Comparison of ENCODE assay signal across 9 cellular contexts in the genomic region with DNA sequence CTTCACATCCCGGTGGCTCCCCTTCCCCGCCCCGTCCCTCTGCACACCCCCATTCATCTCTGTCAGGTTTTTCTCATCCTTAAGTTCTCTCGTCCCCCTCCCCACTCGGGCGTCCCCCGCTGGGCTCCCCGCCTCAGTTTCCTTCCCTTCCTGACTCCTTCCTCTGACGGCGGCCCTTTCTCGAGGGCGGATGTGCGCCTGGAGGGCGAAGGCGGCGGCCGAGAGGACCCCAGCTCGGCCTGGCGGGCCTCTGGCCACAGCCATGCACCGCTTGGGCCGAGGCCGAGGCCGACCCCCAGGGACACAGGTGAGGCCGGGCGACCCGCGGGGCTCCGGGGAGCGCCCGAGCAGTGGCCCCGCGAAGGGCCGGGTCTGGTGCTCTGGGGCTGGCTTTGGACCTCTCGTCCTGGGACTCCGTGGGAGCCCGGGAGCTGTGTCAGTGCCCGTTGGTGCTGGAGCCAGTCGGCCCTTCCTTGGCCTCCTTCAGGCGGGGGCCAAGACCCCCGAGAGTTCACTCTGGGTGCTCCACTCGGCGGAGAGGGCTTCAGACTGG. TPM values are rescaled to one million over a fixed set of nuclear protein-coding genes. Genes with fewer than 3 reads are reported as not detected.
DNase-seq lines count a peak whose midpoint lies in the region; ATAC-seq, FAIRE-seq and TF ChIP-seq lines count a peak whose summit lies in the region.
"Had no signal": no experiment of that assay in that cellular context is flagged by ENCODE, and none has a peak within 500 bp of the region (broad histone marks: within the 10 kb centered on the region; RNA-seq: fewer than 3 reads in every experiment).

No MANE protein-coding gene starts in this region.

- H3K4me3 ChIP-seq in A549 (no peak overlapping the region), KMS-11 (IDR thresholded peaks at IDR 0.05; ENCODE audit: insufficient read depth, low read depth, low read length) (no peak overlapping the region), ectodermal cell (ENCODE audit: insufficient read depth, low read depth, low read length) (peak overlapping the region; percentile 16)
- H3K4me3 ChIP-seq in naive thymus-derived CD4-positive, alpha-beta T cell (ENCODE audit: low read length) = peak overlapping the region; percentile 61

- no peak for TF ChIP-seq EP300 in A549 (IDR thresholded peaks at IDR 0.05)

- no peak for TF ChIP-seq POLR2A in A549 (IDR thresholded peaks at IDR 0.05; ENCODE audit: low read length)

- H3K9ac ChIP-seq in KMS-11 = no peak overlapping the region

- peaks cover 0 to 57% (median 0%) of the 10 kb centered on the region in 5 donors for H3K27me3 Mint-ChIP-seq in naive thymus-derived CD4-positive, alpha-beta T cell

- FAIRE-seq in A549 (lab: Jason Lieb, UNC) = no peak
- FAIRE-seq: bronchial epithelial cell had no signal

- TF ChIP-seq RAD21 in A549 (conservative IDR thresholded peaks at IDR 0.05 in 1 of 2, IDR thresholded peaks at IDR 0.05 in 1 of 2) = no peak

- H3K36me3 ChIP-seq in KMS-11 (ENCODE audit: insufficient read depth) (no peaks in the 10 kb centered on the region), ectodermal cell (ENCODE audit: control insufficient read depth, insufficient read depth, low read length) (no peaks in the 10 kb centered on the region)
- H3K36me3 ChIP-seq in naive thymus-derived CD4-positive, alpha-beta T cell (ENCODE audit: control insufficient read depth in 2 of 3, insufficient read depth in 3 of 3, low read length in 3 of 3) = no peaks in the 10 kb centered on the region

- peak overlapping the region; percentile 30; the same call in 1 of the 2 replicates for H2AFZ ChIP-seq in KMS-11 (ENCODE audit: low read depth)

- CTCF ChIA-PET in A549 (lab: Yijun Ruan, JAX) = interaction anchor here (0.8 to 17.8 kb wide), 5 partner anchors 9 to 318 kb away, joined by 3 to 224 read pairs (median 24); no protein-coding TSS in a partner anchor
- CTCF ChIA-PET in naive thymus-derived CD4-positive, alpha-beta T cell (lab: Charles Lee) = interaction anchor here (1.8 to 2.2 kb wide), 2 partner anchors 15 to 17 kb away, joined by 6 to 15 read pairs; no protein-coding TSS in a partner anchor

- ATAC-seq in A549 = no peak
- ATAC-seq in naive thymus-derived CD4-positive, alpha-beta T cell = no peak
- no peak for ATAC-seq in HG03280 (IDR thresholded peaks at IDR 0.05; ENCODE audit: unreplicated experiment)
- no peak for ATAC-seq in HG02885 (IDR thresholded peaks at IDR 0.05; ENCODE audit: poor library complexity, unreplicated experiment)

- peak overlapping the region; percentile 69 to 88 (median 85) for H3K4me3 Mint-ChIP-seq in naive thymus-derived CD4-positive, alpha-beta T cell

- H4K20me1 ChIP-seq in KMS-11 (ENCODE audit: insufficient read depth) = no peaks in the 10 kb centered on the region

- no peaks in the 10 kb centered on the region for H3K79me2 ChIP-seq in KMS-11 (ENCODE audit: insufficient read depth, low read depth)

- H3K9me3 ChIP-seq in A549 (no peaks in the 10 kb centered on the region), ectodermal cell (ENCODE audit: control insufficient read depth, low read length) (no peaks in the 10 kb centered on the region)
- H3K9me3 ChIP-seq in naive thymus-derived CD4-positive, alpha-beta T cell (ENCODE audit: control insufficient read depth in 2 of 3, low read length in 3 of 3) = no peaks in the 10 kb centered on the region

- 89% methylated on average over 12 of the region's 42 CpGs for WGBS in A549 (ENCODE audit: missing lambda C conversion rate)
- WGBS in ectodermal cell, 2 experiments = 3% methylated on average over 42 of the region's 42 CpGs

- DNase-seq in A549 (ENCODE audit: low read depth in 1 of 2, low spot score in 1 of 2) = no peak
- DNase-seq in naive thymus-derived CD4-positive, alpha-beta T cell = peak in 2 of 9 donors; percentile 11 to 32
- DNase-seq in germinal center (ENCODE audit: low spot score) = no peak
- DNase-seq in SW 1271 (lab: John Stamatoyannopoulos, UW) = no peak

- H3K27me3 ChIP-seq in KMS-11 (ENCODE audit: insufficient read depth, low read depth) (peaks cover 4% of the 10 kb centered on the region; the same call in 1 of the 2 replicates), ectodermal cell (ENCODE audit: control insufficient read depth, insufficient read depth, low read length, poor library complexity, severe bottlenecking) (peaks cover 64% of the 10 kb centered on the region)
- H3K27me3 ChIP-seq in naive thymus-derived CD4-positive, alpha-beta T cell (ENCODE audit: control insufficient read depth in 2 of 2, insufficient read depth in 2 of 2, low read length in 2 of 2) = no peaks in the 10 kb centered on the region

- peaks cover 16 to 26% (median 23%) of the 10 kb centered on the region in 7 donors for H3K4me1 Mint-ChIP-seq in naive thymus-derived CD4-positive, alpha-beta T cell

- peak overlapping the region; percentile 69 for H3K4me2 ChIP-seq in A549
- H3K4me2 ChIP-seq in KMS-11 = no peak overlapping the region

- peak overlapping the region in 8 of 9 donors; percentile 51 to 92 (median 74) for H3K27ac Mint-ChIP-seq in naive thymus-derived CD4-positive, alpha-beta T cell

- H3K36me3 Mint-ChIP-seq in naive thymus-derived CD4-positive, alpha-beta T cell = peaks cover 0 to 9% (median 0%) of the 10 kb centered on the region in 5 donors

- peak overlapping the region in 1 of 2 experiments; percentile 66; a peak in 3 of 6 replicates for H3K27ac ChIP-seq in A549
- H3K27ac ChIP-seq in KMS-11 = no peak overlapping the region
- H3K27ac ChIP-seq in ectodermal cell (ENCODE audit: insufficient read depth, low read depth, low read length, poor library complexity, severe bottlenecking) = no peak overlapping the region
- H3K27ac ChIP-seq in naive thymus-derived CD4-positive, alpha-beta T cell (ENCODE audit: low read depth, low read length) = peak overlapping the region; percentile 57

- POLR2A ChIA-PET in A549 (lab: Yijun Ruan, JAX) = no interaction called here
- POLR2A ChIA-PET in naive thymus-derived CD4-positive, alpha-beta T cell (lab: Charles Lee) = interaction anchor here (1.9 to 3.8 kb wide), 2 partner anchors 10 to 38 kb away, joined by 6 to 27 read pairs; a partner anchor contains a TSS

- intact Hi-C loops in naive thymus-derived CD4-positive, alpha-beta T cell (cut with micrococcal nuclease) = loop anchor here (2.0 to 5.0 kb wide), 2 partner anchors 47 to 49 kb away; no protein-coding TSS in a partner anchor

- H3K4me1 ChIP-seq in A549 (peaks cover 46% of the 10 kb centered on the region), KMS-11 (ENCODE audit: low read depth, poor library complexity, severe bottlenecking) (no peaks in the 10 kb centered on the region), ectodermal cell (ENCODE audit: control insufficient read depth, insufficient read depth, low read length) (peaks cover 71% of the 10 kb centered on the region)
- H3K4me1 ChIP-seq in naive thymus-derived CD4-positive, alpha-beta T cell (ENCODE audit: control insufficient read depth in 2 of 2, insufficient read depth in 2 of 2, low read length in 2 of 2) = peaks cover 18 to 23% of the 10 kb centered on the region in 2 donors

- TF ChIP-seq CTCF in A549 (IDR thresholded peaks at IDR 0.05) (no peak), KMS-11 (conservative IDR thresholded peaks at IDR 0.05; ENCODE audit: low read depth, low read length) (no peak)

- H3K9me3 Mint-ChIP-seq in naive thymus-derived CD4-positive, alpha-beta T cell = no peaks in the 10 kb centered on the region

TF ChIP-seq in A549, 52 proteins besides CTCF, POLR2A, EP300 and RAD21 (continues in another document):
- TF ChIP-seq BHLHE40 (IDR thresholded peaks at IDR 0.05; ENCODE audit: low read depth, low read length) (no peak), ZSCAN20 (CRISPR knock-in tag; IDR thresholded peaks at IDR 0.05) (no peak), HOXB13 (CRISPR knock-in tag; IDR thresholded peaks at IDR 0.05; ENCODE audit: low read depth) (no peak), NR3C1 (IDR thresholded peaks at IDR 0.05) (no peak), GATA3 (IDR thresholded peaks at IDR 0.05; ENCODE audit: borderline replicate concordance) (no peak)

RNA-seq across cellular contexts. Expression of a gene that starts 2.9 kb away (rescaled TPM):
- polyA plus RNA-seq in A549 (2011; rRNA removed) (5.9 and 7.7 TPM in 2 replicates), A549 (2017; fragmentation: RNase III; extraction: RNeasy Plus Mini Kit Qiagen cat#74134 plus additional on column Dnase treatment) (17.9 to 20.0 TPM (median 19.4 TPM) in 3 replicates)
- polyA plus RNA-seq in A549 (2012; cell fraction: cytosol; rRNA removed) = 7.3 and 9.7 TPM in 2 replicates
- polyA plus RNA-seq in A549 (2012; cell fraction: nucleus; rRNA removed) = 32.2 and 36.0 TPM in 2 replicates
- 12.2 and 15.2 TPM in 2 replicates for polyA minus RNA-seq in A549 (2011; rRNA and poly(A)+ RNA removed)
- polyA plus RNA-seq in ectodermal cell (2013, experiment 1 of 4) = 106 TPM
- polyA plus RNA-seq in ectodermal cell (2013, experiment 2 of 4) = 108 TPM
- 87.9 TPM for polyA plus RNA-seq in ectodermal cell (2013, experiment 3 of 4)
- 98.6 TPM for polyA plus RNA-seq in ectodermal cell (2013, experiment 4 of 4)
- 1 to 10 TPM in 4 of 5 experiments, under 1 TPM in 1; 0.68 to 4.9 (median 3.0) TPM for total RNA-seq in naive thymus-derived CD4-positive, alpha-beta T cell
- under 1 TPM; 0.39 to 0.40 TPM for polyA plus RNA-seq in naive thymus-derived CD4-positive, alpha-beta T cell

RNA-seq across cellular contexts. Expression of a gene that starts 38.1 kb away (rescaled TPM):
- polyA plus RNA-seq in A549 (2011; rRNA removed) = 140 and 150 TPM in 2 replicates
- polyA plus RNA-seq in A549 (2012; cell fraction: cytosol; rRNA removed) = 56.4 and 62.8 TPM in 2 replicates
- 24.5 and 25.7 TPM in 2 replicates for polyA plus RNA-seq in A549 (2012; cell fraction: nucleus; rRNA removed)
- polyA plus RNA-seq in A549 (2017; fragmentation: RNase III; extraction: RNeasy Plus Mini Kit Qiagen cat#74134 plus additional on column Dnase treatment) = 88.7 to 93.3 TPM (median 91.0 TPM) in 3 replicates
- polyA minus RNA-seq in A549 (2011; rRNA and poly(A)+ RNA removed) = 63.8 and 65.4 TPM in 2 replicates
- polyA plus RNA-seq in ectodermal cell (2013, experiment 1 of 4) = 144 TPM
- polyA plus RNA-seq in ectodermal cell (2013, experiment 2 of 4) = 137 TPM
- polyA plus RNA-seq in ectodermal cell (2013, experiment 3 of 4) = 98.9 TPM
- 123 TPM for polyA plus RNA-seq in ectodermal cell (2013, experiment 4 of 4)
- 100 to 1,000 TPM in 3 of 5 experiments, 10 to 100 TPM in 2; 71.2 to 134 (median 115) TPM for total RNA-seq in naive thymus-derived CD4-positive, alpha-beta T cell
- polyA plus RNA-seq in naive thymus-derived CD4-positive, alpha-beta T cell = 100 to 1,000 TPM; 139 to 170 TPM

RNA-seq across cellular contexts. Expression of a gene that starts 44.6 kb away (rescaled TPM):
- 34.4 and 35.3 TPM in 2 replicates for polyA plus RNA-seq in A549 (2011; rRNA removed)
- polyA plus RNA-seq in A549 (2012; cell fraction: cytosol; rRNA removed) = 13.9 and 16.0 TPM in 2 replicates
- polyA plus RNA-seq in A549 (2012; cell fraction: nucleus; rRNA removed) = 9.6 and 13.0 TPM in 2 replicates
- 14.4 to 17.1 TPM (median 15.5 TPM) in 3 replicates for polyA plus RNA-seq in A549 (2017; fragmentation: RNase III; extraction: RNeasy Plus Mini Kit Qiagen cat#74134 plus additional on column Dnase treatment)
- polyA minus RNA-seq in A549 (2011; rRNA and poly(A)+ RNA removed) = 21.0 and 22.1 TPM in 2 replicates
- 33.8 TPM for polyA plus RNA-seq in ectodermal cell (2013, experiment 1 of 4)
- polyA plus RNA-seq in ectodermal cell (2013, experiment 2 of 4) = 34.1 TPM
- 28.7 TPM for polyA plus RNA-seq in ectodermal cell (2013, experiment 3 of 4)
- polyA plus RNA-seq in ectodermal cell (2013, experiment 4 of 4) = 34.2 TPM
- total RNA-seq in naive thymus-derived CD4-positive, alpha-beta T cell = 10 to 100 TPM in 3 of 5 experiments, 1 to 10 TPM in 2; 5.4 to 16.6 (median 10.4) TPM
- 1 to 10 TPM; 6.7 to 7.0 TPM for polyA plus RNA-seq in naive thymus-derived CD4-positive, alpha-beta T cell

Comparison
In these comparisons a context has a peak if more than half of its experiments do, and no peak if none do; other contexts are left out.
1. H3K4me3 ChIP-seq: peak in ectodermal cell (single experiment) and naive thymus-derived CD4-positive, alpha-beta T cell (single experiment); none in A549 (single experiment) and KMS-11 (single experiment).
2. RNA of a gene that starts 2.9 kb away (polyA plus RNA-seq): 5.9 to 36.0 TPM in A549; 0.39 to 0.40 TPM in naive thymus-derived CD4-positive, alpha-beta T cell; every median in the first group is over 4 times any median in the second.